In genomic region chr2:213261715-213262114, GRCh38 we compare ENCODE assay signal across 17 cellular contexts.
"Had no signal": no experiment of that assay in that cellular context is flagged by ENCODE, and none has a peak within 500 bp of the region (broad histone marks: within the 10 kb centered on the region; RNA-seq: fewer than 3 reads in every experiment).

No MANE protein-coding gene starts in this region.

- H3K36me3 Mint-ChIP-seq: mesothelial cell of epicardium had no signal

- H3K4me1 Mint-ChIP-seq: activated T-helper 17 cell treated with anti-CD3 and anti-CD28 coated beads, Interleukin-2, amount 50 U/mL, for 72 hours had no signal

- DNase-seq: activated CD4-positive, alpha-beta T cell treated with anti-CD3 and anti-CD28 coated beads for 1 hour; activated CD4-positive, alpha-beta T cell treated with anti-CD3 and anti-CD28 coated beads, Interleukin-2, amount 50 U/mL, for 4 hours; activated naive CD4-positive, alpha-beta T cell treated with anti-CD3 and anti-CD28 coated beads for 36 hours; cerebellar nuclear complex; effector memory CD4-positive, alpha-beta T cell; left cardiac atrium; lower lobe of right lung; nephron progenitor cell; spleen; stomach; testis; upper lobe of left lung had no signal

- H3K36me3 ChIP-seq: ascending aorta, breast epithelium, lower lobe of right lung, spleen, stomach, upper lobe of left lung had no signal

- H3K27ac ChIP-seq: ascending aorta, breast epithelium, lower lobe of right lung, spleen, stomach, testis, upper lobe of left lung had no signal

- ATAC-seq: activated T-helper 17 cell treated with anti-CD3 and anti-CD28 coated beads, Interleukin-2, amount 50 U/mL, for 72 hours; left cardiac atrium; lower lobe of right lung; sciatic nerve had no signal

- H3K4me3 ChIP-seq: ascending aorta, breast epithelium, lower lobe of right lung, spleen, stomach, testis, upper lobe of left lung had no signal

- H3K9me3 ChIP-seq: ascending aorta, breast epithelium, lower lobe of right lung, spleen, stomach, testis, upper lobe of left lung had no signal

- H3K4me1 ChIP-seq: ascending aorta, breast epithelium, lower lobe of right lung, spleen, stomach, testis, upper lobe of left lung had no signal

- H3K27ac Mint-ChIP-seq: activated naive CD4-positive, alpha-beta T cell treated with anti-CD3 and anti-CD28 coated beads for 36 hours; activated T-helper 17 cell treated with anti-CD3 and anti-CD28 coated beads, Interleukin-2, amount 50 U/mL, for 72 hours; mesothelial cell of epicardium; nephron progenitor cell had no signal

- H3K9me3 Mint-ChIP-seq: activated naive CD4-positive, alpha-beta T cell treated with anti-CD3 and anti-CD28 coated beads for 36 hours; activated T-helper 17 cell treated with anti-CD3 and anti-CD28 coated beads, Interleukin-2, amount 50 U/mL, for 72 hours; nephron progenitor cell had no signal

- H3K27me3 ChIP-seq: ascending aorta, breast epithelium, stomach, testis, upper lobe of left lung had no signal

- H3K4me3 Mint-ChIP-seq: activated naive CD4-positive, alpha-beta T cell treated with anti-CD3 and anti-CD28 coated beads for 36 hours; activated T-helper 17 cell treated with anti-CD3 and anti-CD28 coated beads, Interleukin-2, amount 50 U/mL, for 72 hours; mesothelial cell of epicardium; nephron progenitor cell had no signal

- H3K27me3 Mint-ChIP-seq: activated T-helper 17 cell treated with anti-CD3 and anti-CD28 coated beads, Interleukin-2, amount 50 U/mL, for 72 hours had no signal
